ENCODE assay signal across 19 cellular contexts in the genomic region with DNA sequence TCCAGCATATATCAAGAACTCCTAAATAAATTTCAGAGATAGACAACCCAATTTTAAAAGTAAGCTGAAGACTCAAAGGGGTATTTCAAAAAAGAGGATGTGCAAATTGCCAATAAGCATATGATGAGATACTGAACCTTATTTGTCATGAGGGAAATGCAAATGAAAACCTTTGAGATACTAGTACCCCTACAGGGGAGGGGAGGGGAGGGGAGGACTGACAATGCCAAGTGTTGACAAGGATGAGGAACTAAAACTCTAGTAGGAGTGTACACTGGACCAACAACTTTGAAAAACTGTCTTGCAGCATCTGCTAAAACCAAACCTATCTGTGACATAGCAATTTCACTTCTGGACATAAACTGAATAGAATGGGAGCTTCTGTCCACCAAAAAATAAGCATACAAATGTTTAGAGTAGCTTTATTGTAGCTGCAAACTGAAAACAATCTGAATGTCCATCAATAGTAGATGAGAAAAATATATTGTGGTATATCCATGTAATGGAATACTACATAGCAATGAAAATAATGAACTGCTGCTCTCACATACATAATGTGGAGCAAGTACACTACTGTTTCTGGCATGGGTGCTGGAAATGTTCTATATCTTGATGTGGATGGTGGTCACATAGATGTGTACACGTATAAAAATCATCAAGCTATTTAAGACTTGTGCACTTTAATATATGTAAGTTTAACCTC. TPM values are rescaled to one million over a fixed set of nuclear protein-coding genes. Genes with fewer than 3 reads are reported as not detected.
DNase-seq lines count a peak whose midpoint lies in the region; ATAC-seq, FAIRE-seq and TF ChIP-seq lines count a peak whose summit lies in the region.
"Had no signal": no experiment of that assay in that cellular context is flagged by ENCODE, and none has a peak within 500 bp of the region (broad histone marks: within the 10 kb centered on the region; RNA-seq: fewer than 3 reads in every experiment).

No MANE protein-coding gene starts in this region.

- no peaks in the 10 kb centered on the region for H3K36me3 Mint-ChIP-seq in naive B cell
- H3K36me3 Mint-ChIP-seq: CD8-positive, alpha-beta T cell had no signal

- H3K4me2 ChIP-seq in HepG2 (ENCODE audit: low read depth, low read length) (no peak overlapping the region), K562 (ENCODE audit: insufficient read depth, low read length) (no peak overlapping the region), hepatocyte (no peak overlapping the region)

- ATAC-seq in HepG2: no peak
- ATAC-seq in right lobe of liver: no peak
- ATAC-seq in K562: no peak
- peak; percentile 73 to 79 for ATAC-seq in naive B cell (ENCODE audit: low read depth in 2 of 2)
- ATAC-seq in GM18511 (IDR thresholded peaks at IDR 0.05; ENCODE audit: unreplicated experiment): no peak
- ATAC-seq: CD8-positive, alpha-beta T cell had no signal

- in situ Hi-C loops in HepG2 (cut with HindIII; ENCODE audit: extremely low pct_ligation_motif_present, low pct_unique_long_range_greater_than_20kb): no loop called here
- in situ Hi-C loops in K562 (cut with MboI): no loop called here

- TF ChIP-seq EP300 in HepG2 (IDR thresholded peaks at IDR 0.05; ENCODE audit: low read depth in 2 of 2, low read length in 2 of 2): no peak
- no peak for TF ChIP-seq EP300 in HepG2 (CRISPR knock-in tag; IDR thresholded peaks at IDR 0.05; ENCODE audit: borderline replicate concordance)
- no peak for TF ChIP-seq EP300 in K562 (IDR thresholded peaks at IDR 0.05; ENCODE audit: low read length)

- H3K79me2 ChIP-seq in HepG2 (ENCODE audit: insufficient read depth, low read length) (no peaks in the 10 kb centered on the region), K562 (ENCODE audit: control insufficient read depth, insufficient read depth, low read length) (no peaks in the 10 kb centered on the region), hepatocyte (no peaks in the 10 kb centered on the region)

- no peaks in the 10 kb centered on the region for H3K9me2 ChIP-seq in hepatocyte (replicated peaks; ENCODE audit: insufficient read depth)

- 50% methylated on average over 1 of the region's 1 CpG for WGBS in HepG2 (ENCODE audit: low lambda C conversion rate)
- 59% methylated on average over 1 of the region's 1 CpG for WGBS in right lobe of liver (ENCODE audit: insufficient coverage, low coverage, low lambda C conversion rate, missing lambda C conversion rate)
- WGBS in K562 (ENCODE audit: insufficient coverage, low coverage, missing lambda C conversion rate): 0% methylated on average over 1 of the region's 1 CpG
- 93% methylated on average over 1 of the region's 1 CpG for WGBS in hepatocyte (ENCODE audit: low lambda C conversion rate, missing lambda C conversion rate)

- H3K4me3 Mint-ChIP-seq in naive B cell: no peak overlapping the region
- H3K4me3 Mint-ChIP-seq: B cell; CD8-positive, alpha-beta T cell had no signal

- POLR2A ChIA-PET in HepG2 (lab: Yijun Ruan, JAX): no interaction called here
- POLR2A ChIA-PET in K562 (lab: Yijun Ruan, JAX): interaction anchor here (0.7 kb wide), 1 partner anchor 14 kb away, joined by 4 read pairs; no protein-coding TSS in a partner anchor

- DNase-seq in HepG2 (ENCODE audit: low spot score) (no peak), right lobe of liver (no peak), K562 (ENCODE audit: extremely low read depth in 1 of 4, low spot score in 3 of 4) (no peak), naive B cell (peak; percentile 9), hepatocyte (ENCODE audit: low spot score) (no peak)
- DNase-seq in stimulated activated naive CD4-positive, alpha-beta T cell treated with Interleukin-2 at 50 U/mL for 16 hours (lab: John Stamatoyannopoulos, UW): no peak
- DNase-seq: CD8-positive, alpha-beta T cell; COR-L47; DMS153; DMS79 treated with DMSO at 0.1 percent for 48 hours; EL; HCEC 1CT had no signal

- H3K27me3 ChIP-seq in HepG2 (ENCODE audit: control insufficient read depth in 1 of 2, insufficient read depth in 2 of 2, low read length in 2 of 2) (peaks cover 0 to 9% of the 10 kb centered on the region in 2 experiments; a peak in 2 of 5 replicates), right lobe of liver (no peaks in the 10 kb centered on the region), K562 (ENCODE audit: control insufficient read depth in 2 of 2, insufficient read depth in 2 of 2, low read length in 2 of 2) (peaks cover 4 to 8% of the 10 kb centered on the region in 2 experiments; a peak in 2 of 5 replicates), hepatocyte (peaks cover 10% of the 10 kb centered on the region)

- H3K4me1 ChIP-seq in HepG2 (ENCODE audit: insufficient read depth, low read length): no peaks in the 10 kb centered on the region
- no peaks in the 10 kb centered on the region for H3K4me1 ChIP-seq in right lobe of liver
- no peaks in the 10 kb centered on the region for H3K4me1 ChIP-seq in K562 (replicated peaks in 1 of 2; ENCODE audit: control insufficient read depth in 2 of 2, insufficient read depth in 2 of 2, low read length in 2 of 2)
- H3K4me1 ChIP-seq in hepatocyte (ENCODE audit: insufficient read depth): no peaks in the 10 kb centered on the region

- BruUV-seq in HepG2 (replicated peaks; lab: Mats Ljungman, UMichigan): no TSS peak
- no TSS peak for BruUV-seq in K562 (replicated peaks; lab: Mats Ljungman, UMichigan)

- no peak for TF ChIP-seq RAD21 in HepG2 (CRISPR knock-in tag; IDR thresholded peaks at IDR 0.05)
- TF ChIP-seq RAD21 in K562 (CRISPR knock-in tag; conservative IDR thresholded peaks at IDR 0.05 in 1 of 2, IDR thresholded peaks at IDR 0.05 in 1 of 2): no peak

- H3K9me3 ChIP-seq in HepG2 (ENCODE audit: low read length) (no peaks in the 10 kb centered on the region), right lobe of liver (no peaks in the 10 kb centered on the region), K562 (replicated peaks; ENCODE audit: control insufficient read depth, insufficient read depth, low read depth, low read length) (no peaks in the 10 kb centered on the region), hepatocyte (ENCODE audit: low read depth) (no peaks in the 10 kb centered on the region)

- H2AFZ ChIP-seq in HepG2 (ENCODE audit: low read length) (no peak overlapping the region), K562 (ENCODE audit: low read depth, low read length) (no peak overlapping the region), hepatocyte (no peak overlapping the region)

- TF ChIP-seq CTCF in HepG2 (CRISPR knock-in tag; IDR thresholded peaks at IDR 0.05) (no peak), right lobe of liver (IDR thresholded peaks at IDR 0.05) (no peak), K562 (IDR thresholded peaks at IDR 0.05 in 2 of 3, conservative IDR thresholded peaks at IDR 0.05 in 1 of 3; ENCODE audit: insufficient read depth in 2 of 3, low read depth in 1 of 3, low read length in 3 of 3) (no peak), hepatocyte (IDR thresholded peaks at IDR 0.05; ENCODE audit: poor library complexity) (no peak)

- no peak overlapping the region for H3K27ac ChIP-seq in HepG2 (ENCODE audit: extremely low read length, insufficient read depth, low read length)
- H3K27ac ChIP-seq in right lobe of liver: no peak overlapping the region
- H3K27ac ChIP-seq in K562 (ENCODE audit: extremely low read depth, low read depth, low read length): no peak overlapping the region
- H3K27ac ChIP-seq in hepatocyte: no peak overlapping the region

- no peak overlapping the region for H3K4me3 ChIP-seq in HepG2 (replicated peaks in 1 of 3; ENCODE audit: insufficient read depth in 1 of 3, low read depth in 2 of 3, low read length in 3 of 3)
- no peak overlapping the region for H3K4me3 ChIP-seq in right lobe of liver
- H3K4me3 ChIP-seq in K562: no peak overlapping the region
- no peak overlapping the region for H3K4me3 ChIP-seq in hepatocyte

- peaks cover 0 to 3% (median 2%) of the 10 kb centered on the region in 3 donors for H3K4me1 Mint-ChIP-seq in naive B cell
- H3K4me1 Mint-ChIP-seq: B cell had no signal

- no peaks in the 10 kb centered on the region for H3K9me1 ChIP-seq in K562 (ENCODE audit: control insufficient read depth, insufficient read depth, low read length)

- H3K36me3 ChIP-seq in HepG2 (replicated peaks in 1 of 2; ENCODE audit: control insufficient read depth in 1 of 2, insufficient read depth in 2 of 2, low read length in 2 of 2) (no peaks in the 10 kb centered on the region), right lobe of liver (no peaks in the 10 kb centered on the region), K562 (ENCODE audit: control insufficient read depth, insufficient read depth, low read length) (no peaks in the 10 kb centered on the region), hepatocyte (replicated peaks; ENCODE audit: insufficient read depth, low read depth) (no peaks in the 10 kb centered on the region)

- H4K20me1 ChIP-seq in HepG2 (ENCODE audit: insufficient read depth, low read length): no peaks in the 10 kb centered on the region
- no peaks in the 10 kb centered on the region for H4K20me1 ChIP-seq in K562 (replicated peaks; ENCODE audit: control insufficient read depth, insufficient read depth, low read length)
- H4K20me1 ChIP-seq in hepatocyte (ENCODE audit: insufficient read depth, poor library complexity, severe bottlenecking): no peaks in the 10 kb centered on the region

- H3K27ac Mint-ChIP-seq in naive B cell: no peak overlapping the region
- H3K27ac Mint-ChIP-seq: B cell; CD8-positive, alpha-beta T cell had no signal

- FAIRE-seq in HepG2 (lab: Jason Lieb, UNC) (no peak), K562 (lab: Jason Lieb, UNC) (no peak)
- FAIRE-seq: D721Med, G401.6, GM12892, GM19239, HTR-8/SVneo had no signal

- intact Hi-C loops in HepG2 (cut with micrococcal nuclease; ENCODE audit: unreplicated experiment): no loop called here
- intact Hi-C loops in right lobe of liver (cut with DNase I): no loop called here
- intact Hi-C loops in K562 (cut with micrococcal nuclease): no loop called here

- no peak for TF ChIP-seq POLR2A in HepG2 (IDR thresholded peaks at IDR 0.05; ENCODE audit: insufficient read depth in 1 of 2, low read depth in 2 of 2, low read length in 2 of 2)
- no peak for TF ChIP-seq POLR2A in right lobe of liver (IDR thresholded peaks at IDR 0.05)
- no peak for TF ChIP-seq POLR2A in K562 (conservative IDR thresholded peaks at IDR 0.05)

- CTCF ChIA-PET in HepG2 (lab: Yijun Ruan, JAX; ENCODE audit: low intra/inter-chr PET ratio, low total read pairs): no interaction called here
- CTCF ChIA-PET in K562 (lab: Yijun Ruan, JAX; ENCODE audit: low intra/inter-chr PET ratio): no interaction called here

- H3K9ac ChIP-seq in HepG2 (ENCODE audit: insufficient read depth, low read depth, low read length) (no peak overlapping the region), K562 (ENCODE audit: insufficient read depth in 1 of 2, low read depth in 2 of 2, low read length in 2 of 2) (no peak overlapping the region)

- peaks cover 19 to 61% (median 36%) of the 10 kb centered on the region in 3 donors for H3K27me3 Mint-ChIP-seq in naive B cell

- peaks cover 5 to 32% (median 23%) of the 10 kb centered on the region in 7 donors for H3K9me3 Mint-ChIP-seq in naive B cell

RNA-seq across cellular contexts. Expression of gene CDK18, which starts 57.2 kb away (rescaled TPM):
- total RNA-seq in HepG2 (2016; rRNA removed; fragmentation: Illumina TruSeq; extraction: Trizol): 3.2 and 6.4 TPM in 2 replicates
- total RNA-seq in HepG2 (2016; cell fraction: cytosol; rRNA removed; fragmentation: Illumina TruSeq; extraction: Trizol; ENCODE audit: low read depth): 10.6 and 10.7 TPM in 2 replicates
- 3.6 and 7.0 TPM in 2 replicates for total RNA-seq in HepG2 (2016; cell fraction: insoluble cytoplasmic fraction; rRNA removed; fragmentation: Illumina TruSeq; extraction: Trizol)
- total RNA-seq in HepG2 (2016; cell fraction: membrane; rRNA removed; fragmentation: Illumina TruSeq; extraction: Trizol): 8.3 and 10.4 TPM in 2 replicates
- total RNA-seq in HepG2 (2016; cell fraction: nucleus; rRNA removed; fragmentation: Illumina TruSeq; extraction: Trizol): 8.2 and 10.1 TPM in 2 replicates
- polyA plus RNA-seq in HepG2 (2011; rRNA removed): 38.8 and 45.3 TPM in 2 replicates
- 13.0 and 14.8 TPM in 2 replicates for polyA plus RNA-seq in HepG2 (2011; cell fraction: cytosol; rRNA removed)
- polyA plus RNA-seq in HepG2 (2011; cell fraction: nucleus; rRNA removed): 224 and 255 TPM in 2 replicates
- polyA plus RNA-seq in HepG2 (2012): 53.5 and 54.3 TPM in 2 replicates
- polyA plus RNA-seq in HepG2 (2016; cell fraction: cytosol; fragmentation: Illumina TruSeq; extraction: Trizol; ENCODE audit: low read depth): 5.2 and 5.9 TPM in 2 replicates
- 6.0 and 9.4 TPM in 2 replicates for polyA plus RNA-seq in HepG2 (2016; cell fraction: insoluble cytoplasmic fraction; fragmentation: Illumina TruSeq; extraction: Trizol; ENCODE audit: low read depth)
- 11.2 and 12.4 TPM in 2 replicates for polyA plus RNA-seq in HepG2 (2016; cell fraction: membrane; fragmentation: Illumina TruSeq; extraction: Trizol; ENCODE audit: low read depth)
- 33.1 and 35.8 TPM in 2 replicates for polyA plus RNA-seq in HepG2 (2016; cell fraction: nucleus; fragmentation: Illumina TruSeq; extraction: Trizol; ENCODE audit: insufficient read depth, low read depth)
- 11.0 and 29.7 TPM in 2 replicates for polyA minus RNA-seq in HepG2 (2011; rRNA and poly(A)+ RNA removed; ENCODE audit: low replicate concordance)
- 14.7 and 23.4 TPM in 2 replicates for polyA minus RNA-seq in HepG2 (2011; cell fraction: cytosol; rRNA and poly(A)+ RNA removed)
- 47.0 and 52.3 TPM in 2 replicates for polyA minus RNA-seq in HepG2 (2011; cell fraction: nucleus; rRNA and poly(A)+ RNA removed)
- 10 to 100 TPM in 3 of 6 experiments, 1 to 10 TPM in 3; 6.3 to 22.3 (median 9.7) TPM for total RNA-seq in right lobe of liver
- total RNA-seq in K562 (2011; cell fraction: chromatin; rRNA removed; ENCODE audit: low replicate concordance): 0.63 and 3.1 TPM in 2 replicates
- total RNA-seq in K562 (2011; cell fraction: nucleolus; rRNA removed): 0.92 and 1.2 TPM in 2 replicates
- total RNA-seq in K562 (2011; cell fraction: nucleoplasm; rRNA removed): 1.0 and 1.7 TPM in 2 replicates
- total RNA-seq in K562 (2014; rRNA removed): 0.05 TPM in 1 of 2 replicates, not detected in the other
- 0.07 TPM in 1 of 2 replicates, not detected in the other for total RNA-seq in K562 (2014; rRNA removed; fragmentation: Illumina TruSeq; extraction: Trizol)
- 0.23 and 0.69 TPM in 2 replicates for total RNA-seq in K562 (2015; rRNA removed; fragmentation: Illumina TruSeq; extraction: Trizol)
- 0.34 and 0.44 TPM in 2 replicates for total RNA-seq in K562 (2021)
- 0.17 and 0.20 TPM in 2 replicates for polyA plus RNA-seq in K562 (2011; rRNA removed)
- polyA plus RNA-seq in K562 (2011; cell fraction: cytosol; rRNA removed): 0.06 and 0.25 TPM in 2 replicates
- 0.51 and 1.9 TPM in 2 replicates for polyA plus RNA-seq in K562 (2011; cell fraction: nucleus; rRNA removed)
- polyA plus RNA-seq in K562 (2012): 0.46 and 1.4 TPM in 2 replicates
- polyA plus RNA-seq in K562 (2014; fragmentation: Illumina TruSeq; extraction: Trizol): 0.51 and 0.61 TPM in 2 replicates
- not detected for polyA plus RNA-seq in K562 (2014; fragmentation: Nextera tagmentation; extraction: Ambion mirVana)
- 0.08 and 0.19 TPM in 2 replicates for polyA plus RNA-seq in K562 (2014; rRNA removed)
- polyA minus RNA-seq in K562 (2011; rRNA and poly(A)+ RNA removed): 0.18 and 0.28 TPM in 2 replicates
- polyA minus RNA-seq in K562 (2011; cell fraction: cytosol; rRNA and poly(A)+ RNA removed): not detected in 2 replicates
- 0.56 and 1.6 TPM in 2 replicates for polyA minus RNA-seq in K562 (2011; cell fraction: nucleus; rRNA and poly(A)+ RNA removed)
- 1 to 10 TPM in 1 of 6 donors, under 1 TPM in 3, not detected in 2; 0.40 to 1.4 (median 0.50) TPM for polyA plus RNA-seq in naive B cell (ENCODE audit: low read depth in 6 of 6)
- 4.5 and 8.0 TPM in 2 replicates for total RNA-seq in hepatocyte
- polyA plus RNA-seq in hepatocyte: 16.7 and 20.0 TPM in 2 replicates

Comparison
In these comparisons a context has a peak if more than half of its experiments do, and no peak if none do; other contexts are left out.
1. ATAC-seq: peak in naive B cell (2 of 2); none in HepG2 (single experiment), right lobe of liver (0 of 4), K562 (single experiment) and GM18511 (single experiment).